ENCODE assay signal across 18 cellular contexts in genomic region chr10:59829024-59829423, GRCh38.
DNase-seq lines count a peak whose midpoint lies in the region; ATAC-seq, FAIRE-seq and TF ChIP-seq lines count a peak whose summit lies in the region.
"Had no signal": no experiment of that assay in that cellular context is flagged by ENCODE, and none has a peak within 500 bp of the region (broad histone marks: within the 10 kb centered on the region; RNA-seq: fewer than 3 reads in every experiment).

No MANE protein-coding gene starts in this region.

- FAIRE-seq in GM19239 (lab: Jason Lieb, UNC): peak; percentile 62
- FAIRE-seq in GM12878 (lab: Jason Lieb, UNC): no peak
- FAIRE-seq in RCC 7860 (lab: Jason Lieb, UNC): no peak
- FAIRE-seq: HTR-8/SVneo, kidney had no signal

- TF ChIP-seq POLR2A in GM12878 (IDR thresholded peaks at IDR 0.05; ENCODE audit: low read depth, low read length) (no peak), esophagus muscularis mucosa (IDR thresholded peaks at IDR 0.05; ENCODE audit: low read depth) (no peak)

- TF ChIP-seq EP300 in GM12878 (IDR thresholded peaks at IDR 0.05; ENCODE audit: borderline replicate concordance in 1 of 2, control insufficient read depth in 1 of 2, low read depth in 2 of 2, low read length in 2 of 2): no peak
- TF ChIP-seq EP300 in esophagus muscularis mucosa (IDR thresholded peaks at IDR 0.05): no peak

- H3K36me3 ChIP-seq in GM12878 (ENCODE audit: control insufficient read depth in 2 of 2, insufficient read depth in 2 of 2, low read length in 1 of 2): peaks cover 7 to 14% of the 10 kb centered on the region in 2 experiments; a peak in 3 of 4 replicates
- H3K36me3 ChIP-seq in esophagus muscularis mucosa: peaks cover 5 to 22% (median 12%) of the 10 kb centered on the region in 4 donors

- 5% methylated on average over 1 of the region's 1 CpG for WGBS in GM12878 (ENCODE audit: insufficient coverage, insufficient replicate concordance, low lambda C conversion rate, missing lambda C conversion rate)
- WGBS in esophagus muscularis mucosa: 38% methylated on average over 1 of the region's 1 CpG

- H3K27me3 ChIP-seq in GM12878 (replicated peaks in 1 of 2; ENCODE audit: control insufficient read depth in 2 of 2, insufficient read depth in 2 of 2, low read length in 1 of 2) (no peaks in the 10 kb centered on the region), esophagus muscularis mucosa (no peaks in the 10 kb centered on the region)
- H3K27me3 ChIP-seq: brain microvascular endothelial cell, dorsolateral prefrontal cortex, esophagus squamous epithelium, stomach, vagina had no signal

- in situ Hi-C loops in GM12878 (cut with MboI): no loop called here

- ATAC-seq in HG02885 (IDR thresholded peaks at IDR 0.05; ENCODE audit: poor library complexity, unreplicated experiment): peak; percentile 37
- peak; percentile 45 for ATAC-seq in GM12878
- no peak for ATAC-seq in sciatic nerve

- no peak overlapping the region for H2AFZ ChIP-seq in GM12878 (ENCODE audit: control insufficient read depth, low read depth, low read length)

- intact Hi-C loops in GM12878 (cut with micrococcal nuclease; ENCODE audit: unreplicated experiment): loop anchor here (2.0 kb wide), 1 partner anchor 1046 kb away; no protein-coding TSS in a partner anchor
- intact Hi-C loops in esophagus muscularis mucosa (cut with DNase I): no loop called here
- intact Hi-C loops in sciatic nerve (cut with DNase I): no loop called here

- TF ChIP-seq RAD21 in GM12878 (IDR thresholded peaks at IDR 0.05; ENCODE audit: insufficient read depth, low read depth, low read length): no peak

- H3K9me3 ChIP-seq in GM12878 (replicated peaks; ENCODE audit: control insufficient read depth, insufficient read depth, low read length) (no peaks in the 10 kb centered on the region), esophagus muscularis mucosa (no peaks in the 10 kb centered on the region)
- H3K9me3 ChIP-seq: esophagus squamous epithelium, stomach, vagina had no signal

- TF ChIP-seq CTCF in GM12878 (IDR thresholded peaks at IDR 0.05 in 2 of 3, conservative IDR thresholded peaks at IDR 0.05 in 1 of 3; ENCODE audit: control insufficient read depth in 2 of 3, extremely low read depth in 1 of 3, insufficient read depth in 1 of 3, low read depth in 3 of 3, low read length in 3 of 3) (no peak), esophagus muscularis mucosa (IDR thresholded peaks at IDR 0.05) (no peak)

- H3K4me1 ChIP-seq in GM12878 (ENCODE audit: control insufficient read depth, insufficient read depth, low read length): peaks cover 22% of the 10 kb centered on the region
- H3K4me1 ChIP-seq in esophagus muscularis mucosa: peaks cover 9 to 48% (median 22%) of the 10 kb centered on the region in 4 donors

- no peak overlapping the region for H3K4me2 ChIP-seq in GM12878 (ENCODE audit: control insufficient read depth, insufficient read depth)

- H3K79me2 ChIP-seq in GM12878 (ENCODE audit: control insufficient read depth, insufficient read depth, low read length): no peaks in the 10 kb centered on the region

- DNase-seq in CD1c-positive myeloid dendritic cell (ENCODE audit: extremely low spot score) (peak; percentile 11), GM19239 (ENCODE audit: insufficient read length, low spot score) (no peak), GM12878 (ENCODE audit: low read depth, low spot score) (no peak), glomerular visceral epithelial cell (ENCODE audit: extremely low spot score) (no peak), esophagus muscularis mucosa (ENCODE audit: extremely low spot score) (no peak), sciatic nerve (ENCODE audit: low spot score) (no peak), RCC 7860 (ENCODE audit: low spot score) (no peak)
- DNase-seq: activated CD4-positive, CD25-positive, alpha-beta regulatory T cell; brain microvascular endothelial cell; dorsolateral prefrontal cortex; esophagus squamous epithelium; kidney; NCI-H187; SHP77 treated with DMSO at 0.1 percent for 48 hours; stomach had no signal

- no peak overlapping the region for H3K27ac ChIP-seq in GM12878 (ENCODE audit: control insufficient read depth, insufficient read depth)
- H3K27ac ChIP-seq in esophagus muscularis mucosa (replicated peaks in 1 of 4): no peak overlapping the region
- H3K27ac ChIP-seq: brain microvascular endothelial cell, esophagus squamous epithelium, stomach, vagina had no signal

- no peaks in the 10 kb centered on the region; the same call in 1 of the 2 replicates for H4K20me1 ChIP-seq in GM12878 (ENCODE audit: control insufficient read depth, insufficient read depth)

- POLR2A ChIA-PET in GM12878 (lab: Charles Lee): no interaction called here

- no peak overlapping the region for H3K4me3 ChIP-seq in GM12878
- H3K4me3 ChIP-seq in esophagus muscularis mucosa: no peak overlapping the region
- H3K4me3 ChIP-seq: dorsolateral prefrontal cortex, esophagus squamous epithelium, stomach, vagina had no signal

- H3K9ac ChIP-seq in GM12878 (ENCODE audit: control insufficient read depth, insufficient read depth, low read length): no peak overlapping the region

- BruUV-seq in GM12878 (replicated peaks; lab: Mats Ljungman, UMichigan): no TSS peak

- SMC1A ChIA-PET in GM12878 (lab: Charles Lee; ENCODE audit: uncharacterized antibody, unreplicated experiment): interaction anchor here (0.8 to 1.1 kb wide), 3 partner anchors 13 to 44 kb away, joined by 3 to 4 read pairs (median 3); no protein-coding TSS in a partner anchor

- RAD21 ChIA-PET in GM12878 (lab: Charles Lee; ENCODE audit: unreplicated experiment): interaction anchor here (1.1 kb wide), 1 partner anchor 79 kb away, joined by 4 read pairs; no protein-coding TSS in a partner anchor

- CTCF ChIA-PET in GM12878 (lab: Yijun Ruan, JAX): interaction anchor here (1.2 to 2.4 kb wide), 2 partner anchors 37 to 77 kb away, joined by 3 to 5 read pairs; partner anchors contain the start of gene CCDC6

TF ChIP-seq in GM12878, 131 proteins besides CTCF, POLR2A, EP300 and RAD21:
- TF ChIP-seq E2F8 (IDR thresholded peaks at IDR 0.05; ENCODE audit: low read depth, partially characterized antibody): no peak
- TF ChIP-seq NKRF (conservative IDR thresholded peaks at IDR 0.05): no peak
